Comparison of ENCODE assay signal across 8 cellular contexts in the genomic region with DNA sequence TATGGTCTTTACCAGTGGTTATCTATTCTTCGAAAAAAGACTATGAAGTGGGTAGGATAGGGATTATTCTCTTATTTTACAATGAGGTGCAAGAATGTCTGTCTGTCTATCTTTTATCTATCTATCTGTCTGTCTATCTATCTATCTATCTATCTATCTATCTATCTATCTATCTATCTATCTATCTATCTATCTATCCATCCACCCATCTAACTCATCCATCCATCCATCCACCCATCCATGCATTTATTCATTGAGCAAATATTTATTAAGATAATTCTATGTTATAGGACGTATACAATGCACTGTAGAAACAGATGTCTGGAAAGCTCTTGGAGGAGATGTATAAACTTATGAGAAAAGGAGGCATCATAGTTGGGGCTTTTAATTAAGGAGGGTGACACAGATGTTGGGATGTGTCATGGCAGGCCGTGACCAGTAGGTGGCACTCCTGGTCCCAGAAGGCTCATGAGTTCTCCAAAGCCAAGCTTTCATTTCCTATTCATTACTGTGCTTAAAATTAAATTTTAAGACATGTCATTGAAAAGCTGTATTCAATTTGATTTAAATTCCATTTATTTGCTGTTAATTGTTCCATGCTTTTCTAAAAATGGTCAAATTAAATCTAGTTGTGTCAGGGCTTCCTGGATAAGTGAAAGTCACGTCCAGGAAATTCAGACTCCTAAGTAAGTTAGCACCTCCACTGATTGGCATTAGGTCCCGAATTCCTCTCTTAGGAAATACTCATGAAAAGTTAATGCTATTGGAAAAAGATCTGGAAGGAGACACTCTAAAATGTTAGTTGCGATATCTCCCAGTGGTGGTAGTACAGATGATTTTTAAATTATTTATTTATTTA. TPM values are rescaled to one million over a fixed set of nuclear protein-coding genes. Genes with fewer than 3 reads are reported as not detected.
DNase-seq lines count a peak whose midpoint lies in the region; ATAC-seq and TF ChIP-seq lines count a peak whose summit lies in the region.

No MANE protein-coding gene starts in this region.

- peak; percentile 59 for ATAC-seq in HG03439 (IDR thresholded peaks at IDR 0.05; ENCODE audit: unreplicated experiment)
- peak; percentile 82 for ATAC-seq in Panc1

- no peaks in the 10 kb centered on the region for H3K4me1 ChIP-seq in Panc1 (ENCODE audit: control insufficient read depth, insufficient read depth, low read length)
- no peaks in the 10 kb centered on the region for H3K4me1 ChIP-seq in ovary (ENCODE audit: insufficient read depth)

- H3K36me3 ChIP-seq in Panc1 (ENCODE audit: control insufficient read depth, insufficient read depth, low read length) (no peaks in the 10 kb centered on the region), ovary (no peaks in the 10 kb centered on the region)

- H3K36me3 Mint-ChIP-seq in type B pancreatic cell: no peaks in the 10 kb centered on the region

- no peak overlapping the region for H3K27ac Mint-ChIP-seq in type B pancreatic cell

- no TSS peak for BruUV-seq in Panc1 (replicated peaks; lab: Mats Ljungman, UMichigan)

- H3K9me3 ChIP-seq in Panc1 (ENCODE audit: control insufficient read depth, insufficient read depth, low read depth, low read length): no peaks in the 10 kb centered on the region
- H3K9me3 ChIP-seq in ovary: no peaks in the 10 kb centered on the region

- no peak for TF ChIP-seq EP300 in ovary (IDR thresholded peaks at IDR 0.05)

- no peaks in the 10 kb centered on the region for H3K27me3 ChIP-seq in Panc1 (ENCODE audit: control insufficient read depth, insufficient read depth, low read length)
- H3K27me3 ChIP-seq in ovary: no peaks in the 10 kb centered on the region

- no peak for TF ChIP-seq POLR2A in ovary (IDR thresholded peaks at IDR 0.05)

- intact Hi-C loops in Panc1 (cut with micrococcal nuclease; ENCODE audit: unreplicated experiment): loop anchor here (1.0 to 5.0 kb wide), 2 partner anchors 187 to 294 kb away; no protein-coding TSS in a partner anchor
- intact Hi-C loops in ovary (cut with DNase I): no loop called here

- H3K4me3 ChIP-seq in Panc1 (ENCODE audit: low read depth in 2 of 2, low read length in 2 of 2) (no peak overlapping the region), fibroblast of villous mesenchyme (ENCODE audit: low read depth, low read length) (no peak overlapping the region), ovary (no peak overlapping the region)

- in situ Hi-C loops in Panc1 (cut with HindIII; ENCODE audit: low pct_unique_long_range_greater_than_20kb, low sequenced_read_pairs): no loop called here

- DNase-seq in A172 (ENCODE audit: low spot score): peak; percentile 60
- no peak for DNase-seq in Panc1 (ENCODE audit: low read depth, low spot score)
- peak; percentile 38 for DNase-seq in activated T-helper 9 cell treated with anti-CD3 and anti-CD28 coated beads, Interleukin-2, amount 50 U/mL, for 16 hours (ENCODE audit: low read depth)
- DNase-seq in fibroblast of villous mesenchyme (ENCODE audit: low read depth): peak; percentile 60
- peak in 4 of 5 donors; percentile 28 to 63 (median 46) for DNase-seq in ovary
- DNase-seq in type B pancreatic cell (ENCODE audit: extremely low spot score, unreplicated experiment): no peak

- no peaks in the 10 kb centered on the region for H3K9me3 Mint-ChIP-seq in type B pancreatic cell

- TF ChIP-seq CTCF in GM12874 (IDR thresholded peaks at IDR 0.05; ENCODE audit: insufficient read depth, low read depth, low read length): peak; percentile 85
- TF ChIP-seq CTCF in Panc1 (IDR thresholded peaks at IDR 0.05): peak; percentile 97
- TF ChIP-seq CTCF in fibroblast of villous mesenchyme (IDR thresholded peaks at IDR 0.05; ENCODE audit: insufficient read depth, low read depth, low read length): peak; percentile 96
- peak; percentile 9 to 49 (median 14) for TF ChIP-seq CTCF in ovary (IDR thresholded peaks at IDR 0.05)
- peak; percentile 98 for TF ChIP-seq CTCF in type B pancreatic cell (conservative IDR thresholded peaks at IDR 0.05)

- H3K27me3 Mint-ChIP-seq in type B pancreatic cell: peaks cover 3% of the 10 kb centered on the region

- no peak overlapping the region for H3K27ac ChIP-seq in Panc1 (ENCODE audit: low read length)
- H3K27ac ChIP-seq in ovary: no peak overlapping the region

- H3K4me3 Mint-ChIP-seq in type B pancreatic cell: no peak overlapping the region

- 46 to 48% (median 46%) methylated on average over 6 of the region's 6 CpGs for WGBS in ovary, 3 donors

- H3K4me1 Mint-ChIP-seq in type B pancreatic cell (ENCODE audit: unreplicated experiment): no peaks in the 10 kb centered on the region

- CTCF ChIA-PET in Panc1 (lab: Charles Lee): interaction anchor here (0.6 to 0.9 kb wide), 3 partner anchors 73 to 294 kb away, joined by 3 read pairs; no protein-coding TSS in a partner anchor

- POLR2A ChIA-PET in Panc1 (lab: Charles Lee): no interaction called here

RNA-seq across cellular contexts. Expression of a gene that starts 19.0 kb away (rescaled TPM):
- 6.5 and 8.2 TPM in 2 replicates for total RNA-seq in A172 (2014; rRNA removed; shearing (Covaris generic))
- total RNA-seq in Panc1 (2021; ENCODE audit: unreplicated experiment): 14.2 TPM
- 3.2 TPM for polyA plus RNA-seq in Panc1 (2012; ENCODE audit: insufficient read length)
- 0.64 and 2.2 TPM in 2 replicates for total RNA-seq in fibroblast of villous mesenchyme
- under 1 TPM in 4 of 7 donors, not detected in 3; 0.20 to 0.80 (median 0.40) TPM for total RNA-seq in ovary
- under 1 TPM; 0.08 to 0.35 TPM for polyA plus RNA-seq in ovary
- 4.3 and 12.2 TPM in 2 replicates for total RNA-seq in type B pancreatic cell (ENCODE audit: low replicate concordance)

RNA-seq across cellular contexts. Expression of a gene that starts 57.9 kb away (rescaled TPM):
- not detected in 2 replicates for total RNA-seq in A172 (2014; rRNA removed; shearing (Covaris generic))
- total RNA-seq in Panc1 (2021; ENCODE audit: unreplicated experiment) (not detected), fibroblast of villous mesenchyme (not detected in 2 replicates), ovary (1 to 10 TPM in 1 of 7 donors, under 1 TPM in 1, not detected in 5; 0.37 to 1.0 TPM), type B pancreatic cell (ENCODE audit: low replicate concordance) (not detected in 2 replicates)
- not detected for polyA plus RNA-seq in Panc1 (2012; ENCODE audit: insufficient read length)
- under 1 TPM; 0.07 to 0.67 TPM for polyA plus RNA-seq in ovary

Comparison
In these comparisons a context has a peak if more than half of its experiments do, and no peak if none do; other contexts are left out.
1. DNase-seq: peak in A172 (single experiment), activated T-helper 9 cell treated with anti-CD3 and anti-CD28 coated beads, Interleukin-2, amount 50 U/mL, for 16 hours (single experiment), fibroblast of villous mesenchyme (single experiment) and ovary (4 of 5); none in Panc1 (single experiment) and type B pancreatic cell (single experiment).
2. CTCF ChIP-seq: peak in every context shown above with its lines; median percentile 98 in type B pancreatic cell; 97 in Panc1; 96 in fibroblast of villous mesenchyme; 85 in GM12874; 14 in ovary.